Comparison of ENCODE assay signal across 10 cellular contexts in the genomic region with DNA sequence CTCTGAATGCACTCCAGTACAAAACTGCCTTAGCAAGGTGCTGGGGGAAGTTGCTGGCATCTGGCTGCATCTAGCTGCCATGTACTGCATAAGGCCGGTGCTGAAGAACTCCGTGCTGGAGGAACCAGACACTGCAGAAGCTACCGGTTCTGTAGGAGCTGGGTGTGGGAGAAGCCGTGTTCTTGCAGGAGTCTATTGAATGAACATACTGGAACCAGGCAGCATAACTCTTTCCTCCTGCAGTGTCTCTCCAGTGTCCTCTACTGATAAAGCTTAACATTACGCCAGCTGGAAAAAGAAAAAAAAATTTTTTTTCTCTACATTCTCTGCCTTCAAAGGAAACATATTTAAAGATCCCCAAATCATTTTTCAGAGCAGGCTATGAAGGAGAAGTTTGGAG. TPM values are rescaled to one million over a fixed set of nuclear protein-coding genes. Genes with fewer than 3 reads are reported as not detected.
DNase-seq lines count a peak whose midpoint lies in the region; ATAC-seq and TF ChIP-seq lines count a peak whose summit lies in the region.
"Had no signal": no experiment of that assay in that cellular context is flagged by ENCODE, and none has a peak within 500 bp of the region (broad histone marks: within the 10 kb centered on the region; RNA-seq: fewer than 3 reads in every experiment).

No MANE protein-coding gene starts in this region.

- no peaks in the 10 kb centered on the region for H3K9me3 ChIP-seq in colonic mucosa
- H3K9me3 ChIP-seq: SJCRH30 had no signal

- H3K4me3 ChIP-seq in brain microvascular endothelial cell (ENCODE audit: low read depth, low read length) (no peak overlapping the region), colonic mucosa (no peak overlapping the region)
- H3K4me3 ChIP-seq: SJCRH30 had no signal

- intact Hi-C loops in colonic mucosa (cut with DNase I) = loop anchor here (10.0 kb wide), 1 partner anchor 51 kb away; no protein-coding TSS in a partner anchor

- in situ Hi-C loops in brain microvascular endothelial cell (cut with HindIII; ENCODE audit: low pct_ligation_motif_present, low sequenced_read_pairs) = no loop called here

- no peaks in the 10 kb centered on the region for H3K4me1 ChIP-seq in colonic mucosa
- H3K4me1 ChIP-seq: SJCRH30 had no signal

- H3K9ac ChIP-seq in colonic mucosa (ENCODE audit: low read depth in 2 of 2, low read length in 2 of 2) = no peak overlapping the region

- H3K36me3 ChIP-seq in brain microvascular endothelial cell (replicated peaks) (no peaks in the 10 kb centered on the region), colonic mucosa (no peaks in the 10 kb centered on the region)

- no peak for ATAC-seq in HG02981 (IDR thresholded peaks at IDR 0.05; ENCODE audit: unreplicated experiment)

- H3K27ac ChIP-seq in brain microvascular endothelial cell (no peak overlapping the region), colonic mucosa (no peak overlapping the region)
- H3K27ac ChIP-seq: SJCRH30 had no signal

- DNase-seq in D341Med (ENCODE audit: low spot score) (peak; percentile 33), HT-29 (ENCODE audit: low spot score) (peak; percentile 13), brain microvascular endothelial cell (no peak), myocyte (ENCODE audit: low read depth) (peak; percentile 8), colonic mucosa (no peak), LoVo (ENCODE audit: low spot score) (no peak)
- no peak for DNase-seq in activated CD4-positive, alpha-beta T cell treated with anti-CD3 and anti-CD28 coated beads for 48 hours
- DNase-seq: activated T-cell treated with anti-CD3 and anti-CD28 coated beads for 4 hours, SJCRH30 had no signal

- H3K27me3 ChIP-seq in brain microvascular endothelial cell (replicated peaks) (no peaks in the 10 kb centered on the region), colonic mucosa (no peaks in the 10 kb centered on the region)
- H3K27me3 ChIP-seq: SJCRH30 had no signal

- peak; percentile 37 for TF ChIP-seq CTCF in brain microvascular endothelial cell (IDR thresholded peaks at IDR 0.05; ENCODE audit: low read depth, low read length, missing control alignments)
- no peak for TF ChIP-seq CTCF in colonic mucosa (IDR thresholded peaks at IDR 0.05)

RNA-seq across cellular contexts. Expression of a gene that starts 38.5 kb away (rescaled TPM):
- total RNA-seq in HT-29 (2014; rRNA removed; shearing (Covaris generic)) = 10.0 and 13.8 TPM in 2 replicates
- total RNA-seq in myocyte (9.4 and 10.0 TPM in 2 replicates), colonic mucosa (10 to 100 TPM; 31.8 to 45.2 TPM)
- 3.3 TPM for polyA plus RNA-seq in myocyte (2012)

Comparison
In these comparisons a context has a peak if more than half of its experiments do, and no peak if none do; other contexts are left out.
1. DNase-seq: peak in D341Med (single experiment), HT-29 (single experiment) and myocyte (single experiment); none in brain microvascular endothelial cell (single experiment), colonic mucosa (single experiment), activated CD4-positive, alpha-beta T cell treated with anti-CD3 and anti-CD28 coated beads for 48 hours (single experiment) and LoVo (single experiment).